ENCODE assay signal across 31 cellular contexts in genomic region chr5:74310967-74311930, GRCh38.
DNase-seq lines count a peak whose midpoint lies in the region; ATAC-seq and TF ChIP-seq lines count a peak whose summit lies in the region.
"Had no signal": no experiment of that assay in that cellular context is flagged by ENCODE, and none has a peak within 500 bp of the region (broad histone marks: within the 10 kb centered on the region; RNA-seq: fewer than 3 reads in every experiment).

No MANE protein-coding gene starts in this region.

- DNase-seq in NCI-H1694 treated with DMSO at 0.1 percent for 48 hours (lab: John Stamatoyannopoulos, UW), result peak; percentile 46
- no peak for DNase-seq in NCI-H1694 (lab: John Stamatoyannopoulos, UW)
- peak; percentile 26 for DNase-seq in left kidney (ENCODE audit: low read depth, low spot score)
- no peak for DNase-seq in smooth muscle cell (lab: John Stamatoyannopoulos, UW; ENCODE audit: unreplicated experiment)
- no peak for DNase-seq in NCI-H2196 treated with DMSO at 0.1 percent for 48 hours (lab: John Stamatoyannopoulos, UW; ENCODE audit: unreplicated experiment)
- DNase-seq in natural killer cell treated with Interleukin-12 subunit alpha and Interleukin-12 subunit beta and Interleukin-15 and Interleukin-18, amount 100 ng/mL, for 72 hours (ENCODE audit: low spot score), result no peak
- DNase-seq: 8988T; activated CD4-positive, alpha-beta T cell treated with anti-CD3 and anti-CD28 coated beads, Interleukin-2, amount 10 ng/mL, durations not matched to agents 24 days and 14 days; activated effector memory CD4-positive, alpha-beta T cell treated with anti-CD3 and anti-CD28 coated beads, Interleukin-2, amount 50 U/mL, for 16 hours; activated naive CD8-positive, alpha-beta T cell treated with anti-CD3 and anti-CD28 coated beads for 36 hours; activated T-cell treated with anti-CD3 and anti-CD28 coated beads, Interleukin-2, amount 50 U/mL, for 24 hours; aorta; C1 segment of cervical spinal cord; Caco-2; colonic mucosa; effector CD8-positive, alpha-beta T cell; GDM1; HCEC 1CT; head of caudate nucleus; Karpas-422; left ventricle myocardium superior; NCI-H1436; NCI-H510A; nucleus accumbens; SIG-M5; stimulated activated naive B cell treated with anti-CD40 and anti-IgM and Interleukin-4, amounts not matched to agents 10 μg/mL and 1 μg/mL and 100 μg/mL, for 72 hours; substantia nigra; T1000 had no signal

- no peaks in the 10 kb centered on the region for H3K27me3 ChIP-seq in smooth muscle cell (ENCODE audit: low read depth)
- H3K27me3 ChIP-seq: colonic mucosa had no signal

- no peaks in the 10 kb centered on the region for H3K79me2 ChIP-seq in smooth muscle cell (ENCODE audit: low read depth)

- H3K36me3 ChIP-seq in smooth muscle cell (ENCODE audit: low read depth), result no peaks in the 10 kb centered on the region
- H3K36me3 ChIP-seq: colonic mucosa had no signal

- no peak overlapping the region for H3K27ac Mint-ChIP-seq in natural killer cell treated with Interleukin-12 subunit alpha and Interleukin-12 subunit beta and Interleukin-15 and Interleukin-18, amount 100 ng/mL, for 72 hours
- H3K27ac Mint-ChIP-seq: activated CD4-positive, alpha-beta T cell treated with anti-CD3 and anti-CD28 coated beads, Interleukin-2, amount 10 ng/mL, durations not matched to agents 24 days and 14 days; activated naive CD8-positive, alpha-beta T cell treated with anti-CD3 and anti-CD28 coated beads for 36 hours; activated T-cell treated with anti-CD3 and anti-CD28 coated beads, Interleukin-2, amount 50 U/mL, for 24 hours; stimulated activated naive B cell treated with anti-CD40 and anti-IgM and Interleukin-4, amounts not matched to agents 10 μg/mL and 1 μg/mL and 100 μg/mL, for 72 hours had no signal

- H4K20me1 ChIP-seq in smooth muscle cell (ENCODE audit: low read depth), result no peaks in the 10 kb centered on the region

- peaks cover 21% of the 10 kb centered on the region for H3F3A ChIP-seq in smooth muscle cell (ENCODE audit: low read depth)

- WGBS in smooth muscle cell (ENCODE audit: low lambda C conversion rate), result 65% methylated on average over 8 of the region's 8 CpGs

- peak overlapping the region; percentile 7 for H3K9ac ChIP-seq in smooth muscle cell (ENCODE audit: low read depth)

- peak overlapping the region; percentile 99 for H3K27ac ChIP-seq in smooth muscle cell (ENCODE audit: low read depth)
- H3K27ac ChIP-seq: colonic mucosa had no signal

- peak overlapping the region; percentile 47 for H2AFZ ChIP-seq in smooth muscle cell (ENCODE audit: low read depth)

- H3K4me3 ChIP-seq in smooth muscle cell, result no peak overlapping the region
- H3K4me3 ChIP-seq: colonic mucosa had no signal

- H3K36me3 Mint-ChIP-seq in natural killer cell treated with Interleukin-12 subunit alpha and Interleukin-12 subunit beta and Interleukin-15 and Interleukin-18, amount 100 ng/mL, for 72 hours, result no peaks in the 10 kb centered on the region
- H3K36me3 Mint-ChIP-seq: activated naive CD8-positive, alpha-beta T cell treated with anti-CD3 and anti-CD28 coated beads for 36 hours; stimulated activated naive B cell treated with anti-CD40 and anti-IgM and Interleukin-4, amounts not matched to agents 10 μg/mL and 1 μg/mL and 100 μg/mL, for 72 hours; type B pancreatic cell had no signal

- ATAC-seq in SK-N-SH treated with all-trans-retinoic acid at 6 μM for 48 hours, result no peak
- ATAC-seq in natural killer cell treated with Interleukin-12 subunit alpha and Interleukin-12 subunit beta and Interleukin-15 and Interleukin-18, amount 100 ng/mL, for 72 hours, result no peak
- ATAC-seq in GM21447 (IDR thresholded peaks at IDR 0.05; ENCODE audit: unreplicated experiment), result no peak
- ATAC-seq: stimulated activated naive B cell treated with anti-CD40 and anti-IgM and Interleukin-4, amounts not matched to agents 10 μg/mL and 1 μg/mL and 100 μg/mL, for 72 hours had no signal

- H3K27me3 Mint-ChIP-seq in natural killer cell treated with Interleukin-12 subunit alpha and Interleukin-12 subunit beta and Interleukin-15 and Interleukin-18, amount 100 ng/mL, for 72 hours, result peaks cover 19 to 36% of the 10 kb centered on the region in 2 donors
- H3K27me3 Mint-ChIP-seq: type B pancreatic cell had no signal

- TF ChIP-seq CTCF in smooth muscle cell (IDR thresholded peaks at IDR 0.05; ENCODE audit: borderline replicate concordance, insufficient read depth, poor library complexity, severe bottlenecking), result no peak

- no peak overlapping the region for H3K4me2 ChIP-seq in smooth muscle cell

- no peaks in the 10 kb centered on the region for H3K9me3 Mint-ChIP-seq in natural killer cell treated with Interleukin-12 subunit alpha and Interleukin-12 subunit beta and Interleukin-15 and Interleukin-18, amount 100 ng/mL, for 72 hours
- H3K9me3 Mint-ChIP-seq: activated CD4-positive, alpha-beta T cell treated with anti-CD3 and anti-CD28 coated beads, Interleukin-2, amount 10 ng/mL, durations not matched to agents 24 days and 14 days; activated naive CD8-positive, alpha-beta T cell treated with anti-CD3 and anti-CD28 coated beads for 36 hours; activated T-cell treated with anti-CD3 and anti-CD28 coated beads, Interleukin-2, amount 50 U/mL, for 24 hours; stimulated activated naive B cell treated with anti-CD40 and anti-IgM and Interleukin-4, amounts not matched to agents 10 μg/mL and 1 μg/mL and 100 μg/mL, for 72 hours had no signal

- H3K9me3 ChIP-seq in smooth muscle cell (replicated peaks; ENCODE audit: low read depth), result no peaks in the 10 kb centered on the region
- H3K9me3 ChIP-seq: Caco-2, colonic mucosa had no signal

- peaks cover 14% of the 10 kb centered on the region for H3K4me1 ChIP-seq in smooth muscle cell (ENCODE audit: low read depth)
- H3K4me1 ChIP-seq: colonic mucosa had no signal

- no peak overlapping the region for H3K4me3 Mint-ChIP-seq in natural killer cell treated with Interleukin-12 subunit alpha and Interleukin-12 subunit beta and Interleukin-15 and Interleukin-18, amount 100 ng/mL, for 72 hours
- H3K4me3 Mint-ChIP-seq: activated CD4-positive, alpha-beta T cell treated with anti-CD3 and anti-CD28 coated beads, Interleukin-2, amount 10 ng/mL, durations not matched to agents 24 days and 14 days; activated naive CD8-positive, alpha-beta T cell treated with anti-CD3 and anti-CD28 coated beads for 36 hours; activated T-cell treated with anti-CD3 and anti-CD28 coated beads, Interleukin-2, amount 50 U/mL, for 24 hours; stimulated activated naive B cell treated with anti-CD40 and anti-IgM and Interleukin-4, amounts not matched to agents 10 μg/mL and 1 μg/mL and 100 μg/mL, for 72 hours; type B pancreatic cell had no signal

- H3K4me1 Mint-ChIP-seq in natural killer cell treated with Interleukin-12 subunit alpha and Interleukin-12 subunit beta and Interleukin-15 and Interleukin-18, amount 100 ng/mL, for 72 hours (ENCODE audit: low read depth in 2 of 2), result peaks cover 0 to 1% of the 10 kb centered on the region in 2 donors
- H3K4me1 Mint-ChIP-seq: activated CD4-positive, alpha-beta T cell treated with anti-CD3 and anti-CD28 coated beads, Interleukin-2, amount 10 ng/mL, durations not matched to agents 24 days and 14 days; activated naive CD8-positive, alpha-beta T cell treated with anti-CD3 and anti-CD28 coated beads for 36 hours; stimulated activated naive B cell treated with anti-CD40 and anti-IgM and Interleukin-4, amounts not matched to agents 10 μg/mL and 1 μg/mL and 100 μg/mL, for 72 hours had no signal

TF ChIP-seq in SK-N-SH treated with all-trans-retinoic acid at 6 μM for 48 hours, 23 proteins besides CTCF, POLR2A, EP300 and RAD21:
- TF ChIP-seq TSHZ2 (CRISPR knock-in tag; IDR thresholded peaks at IDR 0.05) (peak; percentile 55; the same call in 1 of the 2 replicates), ESRRG (CRISPR knock-in tag; IDR thresholded peaks at IDR 0.05) (no peak), TCF4 (CRISPR knock-in tag; IDR thresholded peaks at IDR 0.05; ENCODE audit: borderline replicate concordance) (peak; percentile 55; the same call in 1 of the 2 replicates)

Comparison
In these comparisons a context has a peak if more than half of its experiments do, and no peak if none do; other contexts are left out.
1. DNase-seq: peak in NCI-H1694 treated with DMSO at 0.1 percent for 48 hours (single experiment) and left kidney (single experiment); none in NCI-H1694 (single experiment), smooth muscle cell (single experiment), NCI-H2196 treated with DMSO at 0.1 percent for 48 hours (single experiment) and natural killer cell treated with Interleukin-12 subunit alpha and Interleukin-12 subunit beta and Interleukin-15 and Interleukin-18, amount 100 ng/mL, for 72 hours (single experiment).